Comparison of ENCODE assay signal across 8 cellular contexts in genomic region chr6:3742426-3743344, GRCh38. TPM values are rescaled to one million over a fixed set of nuclear protein-coding genes. Genes with fewer than 3 reads are reported as not detected.
DNase-seq lines count a peak whose midpoint lies in the region; ATAC-seq and TF ChIP-seq lines count a peak whose summit lies in the region.

No MANE protein-coding gene starts in this region.

- no peak overlapping the region for H3K9ac ChIP-seq in KMS-11

- H3K9me3 Mint-ChIP-seq in Caco-2 (ENCODE audit: unreplicated experiment), result no peaks in the 10 kb centered on the region

- H3K4me1 Mint-ChIP-seq in Caco-2 (ENCODE audit: low read depth, unreplicated experiment), result peaks cover 14% of the 10 kb centered on the region

- ATAC-seq in GM21381 (IDR thresholded peaks at IDR 0.05; ENCODE audit: unreplicated experiment) (peak; percentile 63), foreskin keratinocyte (peak; percentile 73), omental fat pad (ENCODE audit: low FRiP score) (peak; percentile 55)

- no peak overlapping the region for H3K4me3 ChIP-seq in Caco-2 (ENCODE audit: low read depth, low read length)
- no peak overlapping the region for H3K4me3 ChIP-seq in KMS-11 (IDR thresholded peaks at IDR 0.05; ENCODE audit: insufficient read depth, low read depth, low read length)
- no peak overlapping the region for H3K4me3 ChIP-seq in suprapubic skin

- peak overlapping the region; percentile 97 for H2AFZ ChIP-seq in KMS-11 (ENCODE audit: low read depth)

- H3K4me3 Mint-ChIP-seq in Caco-2 (ENCODE audit: unreplicated experiment), result no peak overlapping the region

- H3K27ac Mint-ChIP-seq in Caco-2 (ENCODE audit: unreplicated experiment), result peak overlapping the region; percentile 16

- peak overlapping the region; percentile 26 for H3K4me2 ChIP-seq in KMS-11

- WGBS in suprapubic skin, result 23% methylated on average over 37 of the region's 37 CpGs

- TF ChIP-seq POLR2A in suprapubic skin (IDR thresholded peaks at IDR 0.05), result no peak

- H3K27me3 Mint-ChIP-seq in Caco-2 (ENCODE audit: insufficient read depth, unreplicated experiment), result no peaks in the 10 kb centered on the region

- H3K4me1 ChIP-seq in Caco-2, result peaks cover 14% of the 10 kb centered on the region
- peaks cover 13% of the 10 kb centered on the region for H3K4me1 ChIP-seq in KMS-11 (ENCODE audit: low read depth, poor library complexity, severe bottlenecking)
- no peaks in the 10 kb centered on the region for H3K4me1 ChIP-seq in foreskin keratinocyte
- H3K4me1 ChIP-seq in suprapubic skin, result peaks cover 95% of the 10 kb centered on the region

- CTCF ChIA-PET in Caco-2 (lab: Charles Lee), result interaction anchor here (1.8 to 2.1 kb wide), 2 partner anchors 190 to 236 kb away, joined by 7 to 12 read pairs; no protein-coding TSS in a partner anchor

- H3K27me3 ChIP-seq in Caco-2 (replicated peaks; ENCODE audit: control insufficient read depth, insufficient read depth, low read length) (no peaks in the 10 kb centered on the region), KMS-11 (ENCODE audit: insufficient read depth, low read depth) (no peaks in the 10 kb centered on the region), foreskin keratinocyte (no peaks in the 10 kb centered on the region), suprapubic skin (no peaks in the 10 kb centered on the region)

- BruUV-seq in Caco-2 (replicated peaks; lab: Mats Ljungman, UMichigan), result no TSS peak

- H4K20me1 ChIP-seq in KMS-11 (ENCODE audit: insufficient read depth), result no peaks in the 10 kb centered on the region

- no peaks in the 10 kb centered on the region for H3K79me2 ChIP-seq in KMS-11 (ENCODE audit: insufficient read depth, low read depth)

- no peak overlapping the region for H3K27ac ChIP-seq in KMS-11
- H3K27ac ChIP-seq in foreskin keratinocyte, result no peak overlapping the region
- H3K27ac ChIP-seq in suprapubic skin, result peak overlapping the region; percentile 49

- TF ChIP-seq EP300 in suprapubic skin (IDR thresholded peaks at IDR 0.05), result no peak

- DNase-seq in Caco-2, result peak; percentile 73 to 88
- DNase-seq in SHP77 treated with DMSO at 0.1 percent for 48 hours (lab: John Stamatoyannopoulos, UW), result peak; percentile 34
- DNase-seq in activated effector memory CD4-positive, alpha-beta T cell treated with anti-CD3 and anti-CD28 coated beads, Interleukin-2, amount 50 U/mL, for 16 hours, result peak; percentile 96
- peak; percentile 21 to 45 for DNase-seq in foreskin keratinocyte
- peak; percentile 83 for DNase-seq in omental fat pad (ENCODE audit: low spot score)
- peak; percentile 93 for DNase-seq in suprapubic skin (ENCODE audit: low spot score in 2 of 2)

- intact Hi-C loops in Caco-2 (cut with micrococcal nuclease; ENCODE audit: unreplicated experiment), result loop anchor here (1.0 to 5.0 kb wide), 7 partner anchors 64 to 265 kb away; no protein-coding TSS in a partner anchor

- peaks cover 31% of the 10 kb centered on the region for H3K36me3 Mint-ChIP-seq in Caco-2 (ENCODE audit: insufficient read depth, unreplicated experiment)

- H3K36me3 ChIP-seq in Caco-2 (ENCODE audit: control insufficient read depth, insufficient read depth, low read length) (no peaks in the 10 kb centered on the region; the same call in none of the 2 replicates), KMS-11 (ENCODE audit: insufficient read depth) (no peaks in the 10 kb centered on the region), suprapubic skin (peaks cover 12% of the 10 kb centered on the region)

- POLR2A ChIA-PET in Caco-2 (lab: Charles Lee), result no interaction called here

- TF ChIP-seq CTCF in Caco-2 (IDR thresholded peaks at IDR 0.05; ENCODE audit: insufficient read depth in 1 of 2, low read depth in 1 of 2, low read length in 1 of 2, severe bottlenecking in 1 of 2, unreplicated experiment in 1 of 2) (peak; percentile 90 to 91), KMS-11 (conservative IDR thresholded peaks at IDR 0.05; ENCODE audit: low read depth, low read length) (peak; percentile 95), foreskin keratinocyte (conservative IDR thresholded peaks at IDR 0.05) (peak; percentile 98), omental fat pad (IDR thresholded peaks at IDR 0.05) (peak in 2 of 3 donors; percentile 60 to 91), suprapubic skin (IDR thresholded peaks at IDR 0.05) (peak; percentile 85 to 98)

- H3K9me3 ChIP-seq in Caco-2, result no peaks in the 10 kb centered on the region
- H3K9me3 ChIP-seq in suprapubic skin, result no peaks in the 10 kb centered on the region

RNA-seq across cellular contexts. Expression of gene PXDC1, which starts 8.8 kb away (rescaled TPM):
- total RNA-seq in Caco-2 (2022) (36.9 and 42.9 TPM in 2 replicates), foreskin keratinocyte (33.0 and 40.0 TPM in 2 replicates), omental fat pad (100 to 1,000 TPM; 106 to 205 (median 122) TPM), suprapubic skin (100 to 1,000 TPM in 1 of 4 donors, 10 to 100 TPM in 3; 63.1 to 108 (median 68.5) TPM)
- polyA plus RNA-seq in foreskin keratinocyte, result 29.4 and 34.9 TPM in 2 replicates

Comparison
In these comparisons a context has a peak if more than half of its experiments do, and no peak if none do; other contexts are left out.
1. DNase-seq: peak in every context shown above with its lines; median percentile 96 in activated effector memory CD4-positive, alpha-beta T cell treated with anti-CD3 and anti-CD28 coated beads, Interleukin-2, amount 50 U/mL, for 16 hours; 93 in suprapubic skin; 83 in omental fat pad; 80 in Caco-2; 34 in SHP77 treated with DMSO at 0.1 percent for 48 hours; 33 in foreskin keratinocyte.